ENCODE assay signal across 34 cellular contexts in the genomic region with DNA sequence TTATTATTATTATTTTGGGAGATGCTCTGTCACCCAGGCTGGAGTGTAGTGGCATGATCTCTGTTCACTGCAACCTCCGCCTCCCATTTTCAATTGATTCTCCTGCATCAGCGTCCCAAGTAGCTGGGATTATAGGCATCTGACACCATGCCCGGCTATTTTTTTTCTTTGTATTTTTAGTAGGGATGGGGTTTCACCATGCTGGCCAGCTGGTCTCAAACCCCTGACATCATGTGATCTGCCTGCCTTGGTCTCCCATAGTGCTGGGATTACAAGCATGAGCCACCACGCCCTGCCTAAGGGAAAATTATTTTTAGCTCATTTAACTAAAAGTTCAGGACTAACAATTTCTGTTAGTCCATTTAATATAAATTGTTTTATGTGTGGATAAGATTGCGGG.
"Had no signal": no experiment of that assay in that cellular context is flagged by ENCODE, and none has a peak within 500 bp of the region (broad histone marks: within the 10 kb centered on the region; RNA-seq: fewer than 3 reads in every experiment).

No MANE protein-coding gene starts in this region.

- H3K9me3 ChIP-seq: MG63 had no signal

- DNase-seq: Kasumi-1, KBM-7, KG1, MG63, MM.1S, MV-4-11, NCI-H1048, NCI-H1092, NCI-H1092 treated with DMSO at 0.1 percent for 48 hours, NCI-H1105, NCI-H1105 treated with DMSO at 0.1 percent for 48 hours, NCI-H1417, NCI-H1417 treated with DMSO at 0.1 percent for 48 hours, NCI-H1436, NCI-H1436 treated with DMSO at 0.1 percent for 48 hours, NCI-H146, NCI-H1694, NCI-H1694 treated with DMSO at 0.1 percent for 48 hours, NCI-H187, NCI-H187 treated with DMSO at 0.1 percent for 48 hours, NCI-H1930, NCI-H2029, NCI-H2029 treated with DMSO at 0.1 percent for 48 hours, NCI-H2081, NCI-H2081 treated with DMSO at 0.1 percent for 48 hours, NCI-H2107, NCI-H2171, NCI-H2171 treated with DMSO at 0.1 percent for 48 hours, NCI-H2227 treated with DMSO at 0.1 percent for 48 hours, NCI-H226, NCI-H345, NCI-H446, NCI-H446 treated with DMSO at 0.1 percent for 48 hours had no signal

- H3K4me2 ChIP-seq: KMS-11 had no signal

- H3K4me3 ChIP-seq: MG63 had no signal

- H3K27me3 ChIP-seq: MG63 had no signal

- H3K36me3 ChIP-seq: MG63 had no signal

- H3K27ac ChIP-seq: KMS-11 had no signal

- H3K9ac ChIP-seq: KMS-11 had no signal
